Comparison of ENCODE assay signal across 15 cellular contexts in the genomic region with DNA sequence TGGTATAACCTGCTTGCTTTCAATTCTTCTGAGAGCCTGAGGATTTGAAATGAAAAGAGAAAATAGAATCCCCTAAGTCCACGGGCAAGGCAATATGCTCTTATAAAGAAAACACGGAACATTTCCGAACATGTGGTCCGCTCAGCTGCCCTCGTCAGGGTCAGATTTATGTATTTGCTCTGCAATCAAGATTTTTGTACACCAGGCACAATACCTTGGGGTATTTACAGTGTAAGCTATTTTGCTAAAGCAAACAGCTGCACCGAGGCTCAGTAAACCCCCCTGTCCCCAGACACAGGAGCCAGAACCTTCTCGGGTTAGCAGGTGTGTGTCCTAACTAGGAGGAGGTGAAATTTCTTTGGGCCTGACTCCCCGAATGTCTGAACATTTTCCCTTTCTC.
"Had no signal": no experiment of that assay in that cellular context is flagged by ENCODE, and none has a peak within 500 bp of the region (broad histone marks: within the 10 kb centered on the region; RNA-seq: fewer than 3 reads in every experiment).

No MANE protein-coding gene starts in this region.

- ATAC-seq: activated CD8-positive, alpha-beta T cell treated with anti-CD3 and anti-CD28 coated beads for 36 hours; activated T-cell treated with anti-CD3 and anti-CD28 coated beads, Interleukin-2, amount 50 U/mL, for 72 hours; naive thymus-derived CD8-positive, alpha-beta T cell; stimulated activated naive CD8-positive, alpha-beta T cell treated with anti-CD3 and anti-CD28 coated beads, Interleukin-15, amount 100 ng/mL, for 72 hours had no signal

- H3K9me3 Mint-ChIP-seq: activated CD8-positive, alpha-beta T cell treated with anti-CD3 and anti-CD28 coated beads for 36 hours; activated naive CD8-positive, alpha-beta T cell treated with anti-CD3 and anti-CD28 coated beads for 36 hours; activated T-cell treated with anti-CD3 and anti-CD28 coated beads, Interleukin-2, amount 50 U/mL, for 72 hours; naive thymus-derived CD8-positive, alpha-beta T cell; stimulated activated naive CD8-positive, alpha-beta T cell treated with anti-CD3 and anti-CD28 coated beads, Interleukin-15, amount 100 ng/mL, for 72 hours had no signal

- H3K36me3 ChIP-seq: uterus, WERI-Rb-1 had no signal

- H3K4me1 ChIP-seq: uterus had no signal

- H3K4me1 Mint-ChIP-seq: activated naive CD8-positive, alpha-beta T cell treated with anti-CD3 and anti-CD28 coated beads for 36 hours; stimulated activated naive CD8-positive, alpha-beta T cell treated with anti-CD3 and anti-CD28 coated beads, Interleukin-15, amount 100 ng/mL, for 72 hours had no signal

- H3K9me3 ChIP-seq: uterus had no signal

- H3K27ac ChIP-seq: uterus, WERI-Rb-1 had no signal

- H3K27me3 ChIP-seq: uterus had no signal

- H3K4me3 ChIP-seq: uterus had no signal

- H3K36me3 Mint-ChIP-seq: activated naive CD8-positive, alpha-beta T cell treated with anti-CD3 and anti-CD28 coated beads for 36 hours; naive thymus-derived CD8-positive, alpha-beta T cell had no signal

- H3K27ac Mint-ChIP-seq: activated CD8-positive, alpha-beta T cell treated with anti-CD3 and anti-CD28 coated beads for 36 hours; activated naive CD8-positive, alpha-beta T cell treated with anti-CD3 and anti-CD28 coated beads for 36 hours; activated T-cell treated with anti-CD3 and anti-CD28 coated beads, Interleukin-2, amount 50 U/mL, for 72 hours; naive thymus-derived CD8-positive, alpha-beta T cell; stimulated activated naive CD8-positive, alpha-beta T cell treated with anti-CD3 and anti-CD28 coated beads, Interleukin-15, amount 100 ng/mL, for 72 hours had no signal

- H3K4me3 Mint-ChIP-seq: activated CD8-positive, alpha-beta T cell treated with anti-CD3 and anti-CD28 coated beads for 36 hours; activated naive CD8-positive, alpha-beta T cell treated with anti-CD3 and anti-CD28 coated beads for 36 hours; activated T-cell treated with anti-CD3 and anti-CD28 coated beads, Interleukin-2, amount 50 U/mL, for 72 hours; naive thymus-derived CD8-positive, alpha-beta T cell; stimulated activated naive CD8-positive, alpha-beta T cell treated with anti-CD3 and anti-CD28 coated beads, Interleukin-15, amount 100 ng/mL, for 72 hours had no signal

- DNase-seq: activated CD4-positive, alpha-beta T cell treated with anti-CD3 and anti-CD28 coated beads for 4 hours; activated CD8-positive, alpha-beta memory T cell treated with anti-CD3 and anti-CD28 coated beads, Interleukin-2, amount 50 U/mL, for 4 hours; activated CD8-positive, alpha-beta T cell treated with anti-CD3 and anti-CD28 coated beads for 36 hours; activated gamma-delta T cell treated with Interleukin-2 at 50 U/mL for 16 hours; activated naive CD8-positive, alpha-beta T cell treated with anti-CD3 and anti-CD28 coated beads for 36 hours; activated T-cell treated with anti-CD3 and anti-CD28 coated beads, Interleukin-2, amount 50 U/mL, for 72 hours; cerebellar nuclear complex; foreskin melanocyte; head of caudate nucleus; naive thymus-derived CD8-positive, alpha-beta T cell; stimulated activated CD4-positive, alpha-beta T cell treated with anti-CD3 and anti-CD28 coated beads, Interleukin-4, amount 100 ng/mL, for 24 hours; stimulated activated naive CD8-positive, alpha-beta T cell treated with anti-CD3 and anti-CD28 coated beads, Interleukin-15, amount 100 ng/mL, for 72 hours; T1000; uterus; WERI-Rb-1 had no signal
